In the genomic region with DNA sequence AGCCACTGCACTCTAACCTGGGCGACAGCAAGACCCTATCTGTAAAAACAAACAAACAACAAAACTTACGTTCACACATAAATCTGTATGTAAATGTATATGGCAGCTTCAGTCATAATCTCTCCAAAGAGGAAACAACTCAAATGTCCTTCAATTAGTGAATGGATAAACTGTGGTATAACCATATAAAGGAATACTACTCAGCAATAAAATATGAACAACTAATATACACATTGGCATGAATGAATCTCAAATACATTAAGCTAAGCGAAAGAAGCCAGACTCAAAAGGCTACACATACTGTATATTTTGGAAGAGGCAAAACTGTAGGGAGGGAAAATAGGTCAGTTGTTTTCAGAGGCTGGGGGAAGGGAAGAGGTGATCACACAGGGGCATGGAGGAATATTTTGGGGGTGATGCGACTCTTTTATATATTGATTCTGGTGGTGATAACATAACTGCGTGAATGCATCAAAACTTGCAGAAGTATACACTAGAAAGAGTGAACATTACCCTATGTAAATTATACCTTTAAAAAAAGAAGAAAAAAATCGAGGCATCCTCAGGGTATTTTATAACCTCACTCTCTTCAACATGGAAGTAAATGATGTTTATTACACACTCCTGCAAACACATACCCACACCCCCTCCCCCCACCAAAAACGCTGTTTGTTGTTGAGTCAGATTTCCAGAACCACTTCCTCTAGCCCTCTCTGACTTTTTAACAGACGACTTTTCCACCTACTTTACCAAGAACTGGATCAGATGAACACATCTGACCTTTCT, we compare ENCODE assay signal across 1 cellular context.
TF ChIP-seq lines count a peak whose summit lies in the region.

No MANE protein-coding gene starts in this region.

TF ChIP-seq in GM12878, 131 proteins besides CTCF, POLR2A, EP300 and RAD21 (continued from another document):
- TF ChIP-seq RB1 (IDR thresholded peaks at IDR 0.05; ENCODE audit: borderline replicate concordance), result no peak
- no peak for TF ChIP-seq SREBF1 (IDR thresholded peaks at IDR 0.05; ENCODE audit: low read length)
- TF ChIP-seq NR2C1 (IDR thresholded peaks at IDR 0.05), result no peak
- TF ChIP-seq KDM1A (IDR thresholded peaks at IDR 0.05; ENCODE audit: borderline replicate concordance), result no peak
- no peak for TF ChIP-seq SIX5 (IDR thresholded peaks at IDR 0.05; ENCODE audit: low read depth, low read length, severe bottlenecking)
- TF ChIP-seq ZZZ3 (IDR thresholded peaks at IDR 0.05; ENCODE audit: control insufficient read depth, insufficient read length, low read depth), result no peak
- no peak for TF ChIP-seq FOXM1 (IDR thresholded peaks at IDR 0.05; ENCODE audit: low read depth, low read length)
- TF ChIP-seq BRCA1 (IDR thresholded peaks at IDR 0.05; ENCODE audit: low read depth, low read length), result no peak
